Comparison of ENCODE assay signal across 12 cellular contexts in the genomic region with DNA sequence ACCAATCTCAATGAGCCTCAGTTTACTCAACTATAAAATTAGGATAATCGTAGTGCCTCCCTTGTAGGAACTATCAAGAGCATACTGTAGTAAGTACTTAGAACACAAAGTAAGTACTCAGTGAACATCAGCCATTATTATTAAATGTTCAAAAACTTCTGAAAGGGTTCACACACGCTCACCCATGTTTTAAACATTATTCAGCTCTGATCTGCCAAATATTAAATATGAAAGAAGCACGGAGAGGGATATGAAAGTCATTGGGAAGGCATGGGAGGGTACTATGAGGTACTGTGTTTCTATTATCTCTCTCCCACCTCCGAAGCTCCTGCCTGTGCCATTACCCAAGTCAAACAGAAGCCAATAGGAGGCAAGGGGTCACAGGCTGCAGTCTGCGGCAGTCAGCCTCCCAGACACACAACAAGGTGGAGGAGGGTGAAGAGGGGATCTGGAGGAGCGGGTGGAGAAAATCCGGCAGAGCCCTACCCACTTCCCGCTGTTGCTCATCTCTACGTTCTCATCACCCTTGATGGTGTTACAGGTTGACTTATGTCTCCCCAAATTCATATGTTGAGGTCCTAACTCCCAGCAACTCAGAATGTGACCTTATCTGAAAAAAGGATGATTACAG. TPM values are rescaled to one million over a fixed set of nuclear protein-coding genes. Genes with fewer than 3 reads are reported as not detected.
DNase-seq lines count a peak whose midpoint lies in the region; ATAC-seq and TF ChIP-seq lines count a peak whose summit lies in the region.
"Had no signal": no experiment of that assay in that cellular context is flagged by ENCODE, and none has a peak within 500 bp of the region (broad histone marks: within the 10 kb centered on the region; RNA-seq: fewer than 3 reads in every experiment).

No MANE protein-coding gene starts in this region.

- H4K5ac ChIP-seq in IMR-90 (ENCODE audit: low read depth, low read length): no peak overlapping the region

- H2BK20ac ChIP-seq in IMR-90 (ENCODE audit: low read depth, low read length): peak overlapping the region; percentile 6; the same call in 1 of the 2 replicates

- intact Hi-C loops in CD14-positive monocyte (cut with micrococcal nuclease): loop anchor here (5.0 to 10.0 kb wide), 6 partner anchors 36 to 141 kb away; partner anchors contain the start of gene CNOT11 (in 1 of the 2)
- intact Hi-C loops in IMR-90 (cut with micrococcal nuclease): loop anchor here (2.0 kb wide), 1 partner anchor 140 kb away; no protein-coding TSS in a partner anchor
- intact Hi-C loops in posterior vena cava (cut with DNase I): loop anchor here (5.0 to 10.0 kb wide), 4 partner anchors 116 to 148 kb away; partner anchors contain the start of gene RPL31 (in 1 of the 2)
- intact Hi-C loops in uterus (cut with DNase I; ENCODE audit: low total_unique reads): loop anchor here (5.0 to 10.0 kb wide), 2 partner anchors 118 to 151 kb away; partner anchors contain the start of gene RPL31

- H3K4me1 Mint-ChIP-seq in CD14-positive monocyte: peaks cover 49% of the 10 kb centered on the region
- H3K4me1 Mint-ChIP-seq in WTC11: peaks cover 43% of the 10 kb centered on the region

- no peak overlapping the region for H3K18ac ChIP-seq in IMR-90 (ENCODE audit: low read depth, low read length)

- peaks cover 5 to 11% (median 9%) of the 10 kb centered on the region in 3 donors for H3K27me3 Mint-ChIP-seq in CD14-positive monocyte (ENCODE audit: low read depth in 3 of 3)
- H3K27me3 Mint-ChIP-seq in WTC11 (ENCODE audit: low read depth): peaks cover 9% of the 10 kb centered on the region

- no peaks in the 10 kb centered on the region for H3K36me3 ChIP-seq in IMR-90 (ENCODE audit: control insufficient read depth, insufficient read depth, low read length)
- no peaks in the 10 kb centered on the region for H3K36me3 ChIP-seq in effector memory CD4-positive, alpha-beta T cell (ENCODE audit: control insufficient read depth, insufficient read depth, low read length)
- no peaks in the 10 kb centered on the region for H3K36me3 ChIP-seq in uterus
- H3K36me3 ChIP-seq: pancreas had no signal

- no CpG with 5 or more reads among the region's 9 CpGs for WGBS in IMR-90 (ENCODE audit: extremely low coverage in 2 of 2, insufficient read length in 1 of 2), 2 experiments

- in situ Hi-C loops in IMR-90 (cut with MboI; ENCODE audit: low sequenced_read_pairs): no loop called here

- H3K14ac ChIP-seq in IMR-90 (replicated peaks; ENCODE audit: low read depth, low read length): no peak overlapping the region

- H3K36me3 Mint-ChIP-seq in CD14-positive monocyte (peaks cover 6 to 8% of the 10 kb centered on the region in 2 donors), WTC11 (no peaks in the 10 kb centered on the region)

- no peak for TF ChIP-seq POLR2A in IMR-90 (IDR thresholded peaks at IDR 0.05; ENCODE audit: low read depth, low read length)
- TF ChIP-seq POLR2A in uterus (IDR thresholded peaks at IDR 0.05): no peak

- H2BK15ac ChIP-seq in IMR-90 (ENCODE audit: low read depth, low read length): no peak overlapping the region

- no peak overlapping the region for H4K91ac ChIP-seq in IMR-90 (ENCODE audit: insufficient read depth, low read depth, low read length)

- H2BK5ac ChIP-seq in IMR-90 (ENCODE audit: low read depth, low read length, poor library complexity, severe bottlenecking): no peak overlapping the region

- peaks cover 6% of the 10 kb centered on the region; the same call in 1 of the 2 replicates for H4K20me1 ChIP-seq in IMR-90 (ENCODE audit: insufficient read depth, low read length)

- DNase-seq in CD14-positive monocyte (ENCODE audit: low spot score): no peak
- DNase-seq in IMR-90: no peak
- DNase-seq in WTC11 (ENCODE audit: low spot score): no peak
- DNase-seq in posterior vena cava (ENCODE audit: low spot score): peak; percentile 57
- no peak for DNase-seq in ecto neural progenitor cell (ENCODE audit: low spot score)
- no peak for DNase-seq in effector memory CD4-positive, alpha-beta T cell
- DNase-seq in uterus: no peak
- DNase-seq: NCI-H1417 treated with DMSO at 0.1 percent for 48 hours had no signal

- no peak overlapping the region for H3K56ac ChIP-seq in IMR-90 (ENCODE audit: extremely low read depth, insufficient read depth, low read length)

- ATAC-seq in IMR-90 (ENCODE audit: low read depth) (no peak), WTC11 (no peak; the same call in 1 of the 2 replicates)

- H3K4me3 ChIP-seq in IMR-90 (ENCODE audit: insufficient read depth, low read depth, low read length): no peak overlapping the region
- H3K4me3 ChIP-seq in effector memory CD4-positive, alpha-beta T cell (ENCODE audit: insufficient read depth, low read depth, low read length, poor library complexity, severe bottlenecking): no peak overlapping the region
- no peak overlapping the region for H3K4me3 ChIP-seq in uterus
- H3K4me3 ChIP-seq: mucosa of descending colon had no signal

- BruUV-seq in IMR-90 (replicated peaks; lab: Mats Ljungman, UMichigan): no TSS peak

- H2AFZ ChIP-seq in IMR-90 (replicated peaks; ENCODE audit: low read length, poor library complexity): no peak overlapping the region

- H3K23ac ChIP-seq in IMR-90 (ENCODE audit: low read depth, low read length): no peak overlapping the region

- H2AK9ac ChIP-seq in IMR-90 (replicated peaks; ENCODE audit: low read depth, low read length, poor library complexity): no peak overlapping the region

- POLR2A ChIA-PET in IMR-90 (lab: Charles Lee; ENCODE audit: unreplicated experiment): no interaction called here
- POLR2A ChIA-PET in WTC11 (lab: Charles Lee): interaction anchor here (0.5 to 1.1 kb wide), 3 partner anchors 31 to 116 kb away, joined by 3 read pairs; no protein-coding TSS in a partner anchor

- CTCF ChIA-PET in IMR-90 (lab: Yijun Ruan, JAX): interaction anchor here (0.6 to 2.6 kb wide), 11 partner anchors 11 to 549 kb away, joined by 3 to 19 read pairs (median 4); no protein-coding TSS in a partner anchor
- CTCF ChIA-PET in WTC11 (lab: Charles Lee): interaction anchor here (0.6 to 5.8 kb wide), 27 partner anchors 10 to 558 kb away, joined by 3 to 102 read pairs (median 4); partner anchors contain the start of gene RPL31

- H3K9me3 ChIP-seq in IMR-90 (ENCODE audit: control insufficient read depth, insufficient read depth, low read length): no peaks in the 10 kb centered on the region
- no peaks in the 10 kb centered on the region for H3K9me3 ChIP-seq in effector memory CD4-positive, alpha-beta T cell (ENCODE audit: control insufficient read depth, low read length)
- no peaks in the 10 kb centered on the region for H3K9me3 ChIP-seq in uterus
- H3K9me3 ChIP-seq: mucosa of descending colon, pancreas had no signal

- TF ChIP-seq RAD21 in IMR-90 (IDR thresholded peaks at IDR 0.05; ENCODE audit: low read length): no peak

- peaks cover 16% of the 10 kb centered on the region; the same call in 1 of the 2 replicates for H3K9me1 ChIP-seq in IMR-90 (ENCODE audit: insufficient read depth, low read length)

- no peak overlapping the region for H2AK5ac ChIP-seq in IMR-90 (ENCODE audit: low read depth, low read length)

- H3K9ac ChIP-seq in IMR-90 (ENCODE audit: low read depth, low read length): no peak overlapping the region

- H3K27ac ChIP-seq in IMR-90 (ENCODE audit: insufficient read depth, low read length): no peak overlapping the region
- no peak overlapping the region for H3K27ac ChIP-seq in effector memory CD4-positive, alpha-beta T cell (ENCODE audit: insufficient read depth, low read length, poor library complexity, severe bottlenecking)
- H3K27ac ChIP-seq in uterus: peak overlapping the region in 1 of 2 donors; percentile 84
- H3K27ac ChIP-seq: GM23248 had no signal

- TF ChIP-seq CTCF in CD14-positive monocyte (IDR thresholded peaks at IDR 0.05) (peak; percentile 38), IMR-90 (conservative IDR thresholded peaks at IDR 0.05; ENCODE audit: low read depth, low read length) (no peak), WTC11 (IDR thresholded peaks at IDR 0.05) (0 out of 2 replicates have a peak, but pooled peaks have one; percentile 3), uterus (IDR thresholded peaks at IDR 0.05) (no peak)

- dilution Hi-C loops in IMR-90 (cut with HindIII; ENCODE audit: low sequenced_read_pairs, unreplicated experiment): no loop called here

- H3K27ac Mint-ChIP-seq in CD14-positive monocyte: peak overlapping the region in 1 of 7 donors; percentile 44
- no peak overlapping the region for H3K27ac Mint-ChIP-seq in WTC11
- H3K27ac Mint-ChIP-seq: activated T-helper 2 cell treated with anti-CD3 and anti-CD28 coated beads, Interferon-gamma antibody, Interleukin-2, Interleukin-4, amounts not matched to agents 10 μg/mL and 5 μg/mL and 100 μg/mL, durations not matched to agents 14 hours and 24 hours and 36 hours had no signal

- H3K4ac ChIP-seq in IMR-90 (ENCODE audit: low read depth, low read length): no peak overlapping the region

- H3K4me1 ChIP-seq in IMR-90 (ENCODE audit: control insufficient read depth, insufficient read depth, low read length) (peaks cover 7% of the 10 kb centered on the region), uterus (peaks cover 0 to 15% of the 10 kb centered on the region in 2 donors)
- peaks cover 14% of the 10 kb centered on the region for H3K4me1 ChIP-seq in effector memory CD4-positive, alpha-beta T cell (ENCODE audit: control insufficient read depth, insufficient read depth, low read length, poor library complexity, severe bottlenecking)

- no peak overlapping the region for H4K8ac ChIP-seq in IMR-90 (ENCODE audit: low read depth in 2 of 2, low read length in 2 of 2)

- no peaks in the 10 kb centered on the region for H3K9me3 Mint-ChIP-seq in CD14-positive monocyte
- H3K9me3 Mint-ChIP-seq in WTC11: no peaks in the 10 kb centered on the region
- H3K9me3 Mint-ChIP-seq: activated T-helper 2 cell treated with anti-CD3 and anti-CD28 coated beads, Interferon-gamma antibody, Interleukin-2, Interleukin-4, amounts not matched to agents 10 μg/mL and 5 μg/mL and 100 μg/mL, durations not matched to agents 14 hours and 24 hours and 36 hours had no signal

- H3K79me1 ChIP-seq in IMR-90 (ENCODE audit: low read depth in 1 of 2, low read length in 2 of 2): peaks cover 7 to 29% of the 10 kb centered on the region in 2 experiments; a peak in 3 of 4 replicates

- no peak overlapping the region for H3K4me2 ChIP-seq in IMR-90 (ENCODE audit: low read depth, low read length)

- H3K27me3 ChIP-seq in IMR-90 (ENCODE audit: control insufficient read depth, insufficient read depth, low read length): peaks cover 7% of the 10 kb centered on the region; the same call in 1 of the 2 replicates
- H3K27me3 ChIP-seq in effector memory CD4-positive, alpha-beta T cell (replicated peaks; ENCODE audit: control insufficient read depth, insufficient read depth, low read length, poor library complexity, severe bottlenecking): no peaks in the 10 kb centered on the region
- H3K27me3 ChIP-seq in uterus: no peaks in the 10 kb centered on the region
- H3K27me3 ChIP-seq: pancreas had no signal

- peak overlapping the region; percentile 77 to 94 for H3K4me3 Mint-ChIP-seq in CD14-positive monocyte
- H3K4me3 Mint-ChIP-seq in WTC11: no peak overlapping the region

- no peak overlapping the region for H2BK120ac ChIP-seq in IMR-90 (ENCODE audit: low read depth, low read length)

RNA-seq across cellular contexts. Expression of gene TBC1D8, which starts 2.0 kb away (rescaled TPM):
- polyA plus RNA-seq in CD14-positive monocyte (10 to 100 TPM; 16.1 to 22.4 TPM), IMR-90 (2012; rRNA removed) (0.98 and 1.5 TPM in 2 replicates)
- total RNA-seq in IMR-90 (2012; rRNA removed) (0.83 and 1.3 TPM in 2 replicates), WTC11 (2021) (30.3 to 51.7 TPM (median 32.0 TPM) in 3 replicates), posterior vena cava (10 to 100 TPM; 13.5 to 13.9 TPM), uterus (10 to 100 TPM; 16.7 to 44.0 (median 19.7) TPM)
- 0.22 and 0.66 TPM in 2 replicates for polyA plus RNA-seq in IMR-90 (2012; cell fraction: cytosol; rRNA removed)
- 4.4 and 6.5 TPM in 2 replicates for polyA plus RNA-seq in IMR-90 (2012; cell fraction: nucleus; rRNA removed; ENCODE audit: low replicate concordance)

Comparison
In these comparisons a context has a peak if more than half of its experiments do, and no peak if none do; other contexts are left out.
1. CTCF ChIP-seq: peak in CD14-positive monocyte (single experiment) and WTC11 (single experiment); none in IMR-90 (single experiment) and uterus (0 of 4).